8 cellular contexts compared by ENCODE assay signal in the genomic region with DNA sequence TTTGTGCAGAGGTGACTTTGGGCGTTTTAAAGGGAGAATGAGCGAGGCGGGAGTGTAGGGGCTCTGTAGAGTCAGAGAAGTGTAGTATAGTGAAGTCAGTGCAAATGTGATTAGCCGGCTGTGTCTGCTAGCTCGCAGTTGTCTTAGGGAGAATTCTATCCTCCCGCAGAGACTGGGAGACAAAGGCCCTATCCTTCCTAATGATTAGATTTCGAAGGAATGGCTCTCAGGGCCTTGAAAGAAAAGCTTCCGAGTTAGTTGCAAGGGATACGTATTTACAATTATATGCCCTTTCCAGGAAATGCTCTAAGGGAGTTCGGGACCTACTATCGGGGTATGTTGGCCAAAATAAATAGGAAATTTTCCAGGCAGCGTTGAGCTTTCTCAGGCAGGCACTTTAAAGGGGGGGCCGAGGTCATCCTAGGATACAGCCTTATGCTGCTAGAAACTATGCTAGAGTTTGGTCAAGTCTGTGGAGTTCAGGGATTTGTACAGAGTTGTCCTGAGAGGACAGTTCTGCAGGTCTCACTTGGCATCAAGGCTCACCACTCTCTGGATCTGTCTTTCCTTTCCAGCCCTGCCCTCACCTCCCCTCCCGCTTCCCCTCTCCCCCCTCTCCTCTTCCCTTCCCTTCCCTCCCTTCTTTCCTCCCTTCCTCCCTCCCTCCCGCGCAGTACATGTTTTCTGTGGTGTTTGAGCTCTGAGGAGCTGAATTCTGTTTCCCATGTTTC.
DNase-seq lines count a peak whose midpoint lies in the region; ATAC-seq and TF ChIP-seq lines count a peak whose summit lies in the region.

No MANE protein-coding gene starts in this region.

- no peak for ATAC-seq in HG03432 (IDR thresholded peaks at IDR 0.05; ENCODE audit: unreplicated experiment)

- no peak for TF ChIP-seq CTCF in astrocyte of the spinal cord (IDR thresholded peaks at IDR 0.05; ENCODE audit: low read depth, low read length)

- no peaks in the 10 kb centered on the region for H3K9me3 ChIP-seq in subcutaneous abdominal adipose tissue (ENCODE audit: control insufficient read depth in 5 of 5, low read length in 5 of 5)

- peaks cover 5 to 46% (median 41%) of the 10 kb centered on the region in 5 donors for H3K4me1 ChIP-seq in subcutaneous abdominal adipose tissue (ENCODE audit: control insufficient read depth in 5 of 5, insufficient read depth in 5 of 5, low read length in 5 of 5)

- no peaks in the 10 kb centered on the region for H3K27me3 ChIP-seq in subcutaneous abdominal adipose tissue (ENCODE audit: control insufficient read depth in 5 of 5, insufficient read depth in 4 of 5, low read length in 5 of 5)

- H3K9ac ChIP-seq in subcutaneous abdominal adipose tissue (ENCODE audit: low read length in 5 of 5), result peak overlapping the region; percentile 85 to 97 (median 93)

- peak overlapping the region; percentile 97 for H3K27ac ChIP-seq in subcutaneous abdominal adipose tissue (ENCODE audit: low read depth, low read length)

- H3K36me3 ChIP-seq in subcutaneous abdominal adipose tissue (ENCODE audit: control insufficient read depth in 5 of 5, insufficient read depth in 5 of 5, low read length in 5 of 5), result peaks cover 19 to 33% (median 26%) of the 10 kb centered on the region in 5 donors

- in situ Hi-C loops in astrocyte of the spinal cord (cut with HindIII; ENCODE audit: low sequenced_read_pairs), result no loop called here

- DNase-seq in DMS 273 (lab: John Stamatoyannopoulos, UW; ENCODE audit: unreplicated experiment) (peak; percentile 49), DMS 273 treated with DMSO at 0.1 percent for 48 hours (lab: John Stamatoyannopoulos, UW) (no peak), NAMALWA (ENCODE audit: low spot score) (peak; percentile 53), astrocyte of the spinal cord (ENCODE audit: low read depth, low spot score) (peak; percentile 47), kidney tubule cell (ENCODE audit: low spot score) (peak; percentile 35), middle frontal gyrus (ENCODE audit: extremely low spot score, low spot score) (no peak)

- H3K4me3 ChIP-seq in astrocyte of the spinal cord (ENCODE audit: low read depth, low read length), result peak overlapping the region; percentile 96
- H3K4me3 ChIP-seq in subcutaneous abdominal adipose tissue (ENCODE audit: low read depth in 1 of 5, low read length in 5 of 5), result peak overlapping the region; percentile 90 to 98 (median 97)

Comparison
In these comparisons a context has a peak if more than half of its experiments do, and no peak if none do; other contexts are left out.
1. DNase-seq: peak in DMS 273 (single experiment), NAMALWA (single experiment), astrocyte of the spinal cord (single experiment) and kidney tubule cell (single experiment); none in DMS 273 treated with DMSO at 0.1 percent for 48 hours (single experiment) and middle frontal gyrus (single experiment).